ENCODE assay signal across 1 cellular context in genomic region chr2:17056236-17056635, GRCh38.
TF ChIP-seq lines count a peak whose summit lies in the region.

No MANE protein-coding gene starts in this region.

TF ChIP-seq in H1, 55 proteins besides CTCF, POLR2A, EP300 and RAD21 (continued from another document):
- TF ChIP-seq HDAC2 (IDR thresholded peaks at IDR 0.05; ENCODE audit: borderline replicate concordance in 1 of 2, low read depth in 2 of 2, low read length in 2 of 2) (no peak), CEBPB (IDR thresholded peaks at IDR 0.05; ENCODE audit: low read depth, low read length) (no peak), EGR1 (IDR thresholded peaks at IDR 0.05; ENCODE audit: borderline replicate concordance, low read depth, low read length) (no peak), CHD2 (IDR thresholded peaks at IDR 0.05; ENCODE audit: low read length) (no peak), MAX (IDR thresholded peaks at IDR 0.05) (no peak), TAF7 (optimal IDR thresholded peaks at IDR 0.05; ENCODE audit: borderline replicate concordance, low read depth, low read length) (no peak), POLR2AphosphoS5 (IDR thresholded peaks at IDR 0.05; ENCODE audit: low read depth, low read length) (no peak), CREB1 (IDR thresholded peaks at IDR 0.05) (no peak)
- TF ChIP-seq, protein P1, sequence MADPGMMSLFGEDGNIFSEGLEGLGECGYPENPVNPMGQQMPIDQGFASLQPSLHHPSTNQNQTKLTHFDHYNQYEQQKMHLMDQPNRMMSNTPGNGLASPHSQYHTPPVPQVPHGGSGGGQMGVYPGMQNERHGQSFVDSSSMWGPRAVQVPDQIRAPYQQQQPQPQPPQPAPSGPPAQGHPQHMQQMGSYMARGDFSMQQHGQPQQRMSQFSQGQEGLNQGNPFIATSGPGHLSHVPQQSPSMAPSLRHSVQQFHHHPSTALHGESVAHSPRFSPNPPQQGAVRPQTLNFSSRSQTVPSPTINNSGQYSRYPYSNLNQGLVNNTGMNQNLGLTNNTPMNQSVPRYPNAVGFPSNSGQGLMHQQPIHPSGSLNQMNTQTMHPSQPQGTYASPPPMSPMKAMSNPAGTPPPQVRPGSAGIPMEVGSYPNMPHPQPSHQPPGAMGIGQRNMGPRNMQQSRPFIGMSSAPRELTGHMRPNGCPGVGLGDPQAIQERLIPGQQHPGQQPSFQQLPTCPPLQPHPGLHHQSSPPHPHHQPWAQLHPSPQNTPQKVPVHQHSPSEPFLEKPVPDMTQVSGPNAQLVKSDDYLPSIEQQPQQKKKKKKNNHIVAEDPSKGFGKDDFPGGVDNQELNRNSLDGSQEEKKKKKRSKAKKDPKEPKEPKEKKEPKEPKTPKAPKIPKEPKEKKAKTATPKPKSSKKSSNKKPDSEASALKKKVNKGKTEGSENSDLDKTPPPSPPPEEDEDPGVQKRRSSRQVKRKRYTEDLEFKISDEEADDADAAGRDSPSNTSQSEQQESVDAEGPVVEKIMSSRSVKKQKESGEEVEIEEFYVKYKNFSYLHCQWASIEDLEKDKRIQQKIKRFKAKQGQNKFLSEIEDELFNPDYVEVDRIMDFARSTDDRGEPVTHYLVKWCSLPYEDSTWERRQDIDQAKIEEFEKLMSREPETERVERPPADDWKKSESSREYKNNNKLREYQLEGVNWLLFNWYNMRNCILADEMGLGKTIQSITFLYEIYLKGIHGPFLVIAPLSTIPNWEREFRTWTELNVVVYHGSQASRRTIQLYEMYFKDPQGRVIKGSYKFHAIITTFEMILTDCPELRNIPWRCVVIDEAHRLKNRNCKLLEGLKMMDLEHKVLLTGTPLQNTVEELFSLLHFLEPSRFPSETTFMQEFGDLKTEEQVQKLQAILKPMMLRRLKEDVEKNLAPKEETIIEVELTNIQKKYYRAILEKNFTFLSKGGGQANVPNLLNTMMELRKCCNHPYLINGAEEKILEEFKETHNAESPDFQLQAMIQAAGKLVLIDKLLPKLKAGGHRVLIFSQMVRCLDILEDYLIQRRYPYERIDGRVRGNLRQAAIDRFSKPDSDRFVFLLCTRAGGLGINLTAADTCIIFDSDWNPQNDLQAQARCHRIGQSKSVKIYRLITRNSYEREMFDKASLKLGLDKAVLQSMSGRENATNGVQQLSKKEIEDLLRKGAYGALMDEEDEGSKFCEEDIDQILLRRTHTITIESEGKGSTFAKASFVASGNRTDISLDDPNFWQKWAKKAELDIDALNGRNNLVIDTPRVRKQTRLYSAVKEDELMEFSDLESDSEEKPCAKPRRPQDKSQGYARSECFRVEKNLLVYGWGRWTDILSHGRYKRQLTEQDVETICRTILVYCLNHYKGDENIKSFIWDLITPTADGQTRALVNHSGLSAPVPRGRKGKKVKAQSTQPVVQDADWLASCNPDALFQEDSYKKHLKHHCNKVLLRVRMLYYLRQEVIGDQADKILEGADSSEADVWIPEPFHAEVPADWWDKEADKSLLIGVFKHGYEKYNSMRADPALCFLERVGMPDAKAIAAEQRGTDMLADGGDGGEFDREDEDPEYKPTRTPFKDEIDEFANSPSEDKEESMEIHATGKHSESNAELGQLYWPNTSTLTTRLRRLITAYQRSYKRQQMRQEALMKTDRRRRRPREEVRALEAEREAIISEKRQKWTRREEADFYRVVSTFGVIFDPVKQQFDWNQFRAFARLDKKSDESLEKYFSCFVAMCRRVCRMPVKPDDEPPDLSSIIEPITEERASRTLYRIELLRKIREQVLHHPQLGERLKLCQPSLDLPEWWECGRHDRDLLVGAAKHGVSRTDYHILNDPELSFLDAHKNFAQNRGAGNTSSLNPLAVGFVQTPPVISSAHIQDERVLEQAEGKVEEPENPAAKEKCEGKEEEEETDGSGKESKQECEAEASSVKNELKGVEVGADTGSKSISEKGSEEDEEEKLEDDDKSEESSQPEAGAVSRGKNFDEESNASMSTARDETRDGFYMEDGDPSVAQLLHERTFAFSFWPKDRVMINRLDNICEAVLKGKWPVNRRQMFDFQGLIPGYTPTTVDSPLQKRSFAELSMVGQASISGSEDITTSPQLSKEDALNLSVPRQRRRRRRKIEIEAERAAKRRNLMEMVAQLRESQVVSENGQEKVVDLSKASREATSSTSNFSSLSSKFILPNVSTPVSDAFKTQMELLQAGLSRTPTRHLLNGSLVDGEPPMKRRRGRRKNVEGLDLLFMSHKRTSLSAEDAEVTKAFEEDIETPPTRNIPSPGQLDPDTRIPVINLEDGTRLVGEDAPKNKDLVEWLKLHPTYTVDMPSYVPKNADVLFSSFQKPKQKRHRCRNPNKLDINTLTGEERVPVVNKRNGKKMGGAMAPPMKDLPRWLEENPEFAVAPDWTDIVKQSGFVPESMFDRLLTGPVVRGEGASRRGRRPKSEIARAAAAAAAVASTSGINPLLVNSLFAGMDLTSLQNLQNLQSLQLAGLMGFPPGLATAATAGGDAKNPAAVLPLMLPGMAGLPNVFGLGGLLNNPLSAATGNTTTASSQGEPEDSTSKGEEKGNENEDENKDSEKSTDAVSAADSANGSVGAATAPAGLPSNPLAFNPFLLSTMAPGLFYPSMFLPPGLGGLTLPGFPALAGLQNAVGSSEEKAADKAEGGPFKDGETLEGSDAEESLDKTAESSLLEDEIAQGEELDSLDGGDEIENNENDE (IDR thresholded peaks at IDR 0.05; ENCODE audit: insufficient replicate concordance, low read length) = no peak
- TF ChIP-seq, protein P2, sequence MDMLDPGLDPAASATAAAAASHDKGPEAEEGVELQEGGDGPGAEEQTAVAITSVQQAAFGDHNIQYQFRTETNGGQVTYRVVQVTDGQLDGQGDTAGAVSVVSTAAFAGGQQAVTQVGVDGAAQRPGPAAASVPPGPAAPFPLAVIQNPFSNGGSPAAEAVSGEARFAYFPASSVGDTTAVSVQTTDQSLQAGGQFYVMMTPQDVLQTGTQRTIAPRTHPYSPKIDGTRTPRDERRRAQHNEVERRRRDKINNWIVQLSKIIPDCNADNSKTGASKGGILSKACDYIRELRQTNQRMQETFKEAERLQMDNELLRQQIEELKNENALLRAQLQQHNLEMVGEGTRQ (IDR thresholded peaks at IDR 0.05; ENCODE audit: low read length) = no peak
